1 cellular context compared by ENCODE assay signal in the genomic region with DNA sequence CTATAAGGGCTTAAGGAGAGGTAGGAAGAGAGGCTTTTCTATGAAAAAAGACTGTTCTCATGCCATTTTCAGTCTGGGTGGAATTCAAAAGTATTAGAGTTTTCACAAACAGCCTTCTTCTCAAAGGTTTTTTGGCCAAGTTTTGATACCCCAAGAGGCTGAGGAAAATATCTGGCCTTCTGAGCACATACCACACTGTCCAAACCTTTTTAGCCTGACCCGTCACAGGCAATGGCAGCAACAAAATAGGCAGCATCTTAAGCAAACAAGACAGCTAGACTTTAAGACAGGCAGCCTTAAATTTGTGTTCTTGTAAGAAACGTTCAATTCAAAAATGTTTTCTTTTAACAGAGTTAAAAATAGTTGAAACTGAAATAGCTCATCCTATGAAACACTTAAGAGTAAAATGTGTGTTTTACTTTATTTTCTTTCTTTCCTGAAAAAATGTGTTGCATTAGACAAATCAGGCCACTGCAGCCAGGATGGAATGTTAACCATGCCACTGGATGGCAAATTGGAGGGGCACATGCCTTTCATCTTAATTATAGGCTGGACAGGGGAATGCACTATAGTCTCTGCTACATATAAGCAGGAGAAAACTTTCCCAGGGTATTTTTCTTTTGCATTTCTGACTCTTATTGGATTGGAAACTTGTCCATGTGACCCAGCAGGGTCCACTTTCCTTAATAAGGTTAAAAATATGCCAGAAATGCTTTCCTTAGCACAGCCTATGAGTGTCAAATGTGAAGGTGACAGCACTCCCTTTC.
TF ChIP-seq lines count a peak whose summit lies in the region.

No MANE protein-coding gene starts in this region.

TF ChIP-seq in SK-N-SH, 30 proteins besides CTCF, POLR2A, EP300 and RAD21 (continued from another document):
- TF ChIP-seq NFIC (IDR thresholded peaks at IDR 0.05; ENCODE audit: borderline replicate concordance): peak; percentile 40
- TF ChIP-seq TEAD4 (IDR thresholded peaks at IDR 0.05; ENCODE audit: borderline replicate concordance, insufficient read depth): peak; percentile 85; the same call in 1 of the 2 replicates
- TF ChIP-seq JUND (IDR thresholded peaks at IDR 0.05): peak; percentile 66
- no peak for TF ChIP-seq NRF1 (IDR thresholded peaks at IDR 0.05; ENCODE audit: low read depth, low read length)
- TF ChIP-seq ELF1 (IDR thresholded peaks at IDR 0.05): 0 out of 2 replicates have a peak, but pooled peaks have one; percentile 12
- TF ChIP-seq MEF2A (IDR thresholded peaks at IDR 0.05; ENCODE audit: borderline replicate concordance, low read depth): 0 out of 2 replicates have a peak, but pooled peaks have one; percentile 33
- TF ChIP-seq, protein P1, sequence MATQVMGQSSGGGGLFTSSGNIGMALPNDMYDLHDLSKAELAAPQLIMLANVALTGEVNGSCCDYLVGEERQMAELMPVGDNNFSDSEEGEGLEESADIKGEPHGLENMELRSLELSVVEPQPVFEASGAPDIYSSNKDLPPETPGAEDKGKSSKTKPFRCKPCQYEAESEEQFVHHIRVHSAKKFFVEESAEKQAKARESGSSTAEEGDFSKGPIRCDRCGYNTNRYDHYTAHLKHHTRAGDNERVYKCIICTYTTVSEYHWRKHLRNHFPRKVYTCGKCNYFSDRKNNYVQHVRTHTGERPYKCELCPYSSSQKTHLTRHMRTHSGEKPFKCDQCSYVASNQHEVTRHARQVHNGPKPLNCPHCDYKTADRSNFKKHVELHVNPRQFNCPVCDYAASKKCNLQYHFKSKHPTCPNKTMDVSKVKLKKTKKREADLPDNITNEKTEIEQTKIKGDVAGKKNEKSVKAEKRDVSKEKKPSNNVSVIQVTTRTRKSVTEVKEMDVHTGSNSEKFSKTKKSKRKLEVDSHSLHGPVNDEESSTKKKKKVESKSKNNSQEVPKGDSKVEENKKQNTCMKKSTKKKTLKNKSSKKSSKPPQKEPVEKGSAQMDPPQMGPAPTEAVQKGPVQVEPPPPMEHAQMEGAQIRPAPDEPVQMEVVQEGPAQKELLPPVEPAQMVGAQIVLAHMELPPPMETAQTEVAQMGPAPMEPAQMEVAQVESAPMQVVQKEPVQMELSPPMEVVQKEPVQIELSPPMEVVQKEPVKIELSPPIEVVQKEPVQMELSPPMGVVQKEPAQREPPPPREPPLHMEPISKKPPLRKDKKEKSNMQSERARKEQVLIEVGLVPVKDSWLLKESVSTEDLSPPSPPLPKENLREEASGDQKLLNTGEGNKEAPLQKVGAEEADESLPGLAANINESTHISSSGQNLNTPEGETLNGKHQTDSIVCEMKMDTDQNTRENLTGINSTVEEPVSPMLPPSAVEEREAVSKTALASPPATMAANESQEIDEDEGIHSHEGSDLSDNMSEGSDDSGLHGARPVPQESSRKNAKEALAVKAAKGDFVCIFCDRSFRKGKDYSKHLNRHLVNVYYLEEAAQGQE (IDR thresholded peaks at IDR 0.05; ENCODE audit: low read depth, low read length): 0 out of 2 replicates have a peak, but pooled peaks have one; percentile 39
- TF ChIP-seq RXRA (IDR thresholded peaks at IDR 0.05; ENCODE audit: borderline replicate concordance, low read depth): 0 out of 2 replicates have a peak, but pooled peaks have one; percentile 20
- TF ChIP-seq GABPA (IDR thresholded peaks at IDR 0.05; ENCODE audit: low read depth): no peak
- TF ChIP-seq MXI1 (IDR thresholded peaks at IDR 0.05; ENCODE audit: low read depth, low read length): no peak
